In genomic region chr2:154844513-154844912, GRCh38 we compare ENCODE assay signal across 23 cellular contexts.
"Had no signal": no experiment of that assay in that cellular context is flagged by ENCODE, and none has a peak within 500 bp of the region (broad histone marks: within the 10 kb centered on the region; RNA-seq: fewer than 3 reads in every experiment).

No MANE protein-coding gene starts in this region.

- H3K4me3 ChIP-seq: coronary artery, dorsolateral prefrontal cortex, esophagus muscularis mucosa, gastroesophageal sphincter, heart left ventricle, hepatocyte, left lung, lower lobe of right lung, mucosa of descending colon had no signal

- H3K79me2 ChIP-seq: hepatocyte had no signal

- H3K9me3 ChIP-seq: esophagus muscularis mucosa, gastroesophageal sphincter, lower lobe of right lung, mucosa of descending colon had no signal

- DNase-seq: dermis blood vessel endothelial cell; dorsolateral prefrontal cortex; effector CD4-positive, alpha-beta T cell; effector memory CD4-positive, alpha-beta T cell; foreskin keratinocyte; heart left ventricle; hypothalamus; immature natural killer cell; islet precursor cell; kidney; left cardiac atrium; left ventricle myocardium superior; lower lobe of right lung; mesenchymal stem cell; mucosa of descending colon had no signal

- H2AFZ ChIP-seq: hepatocyte had no signal

- H3K27me3 ChIP-seq: dorsolateral prefrontal cortex, esophagus muscularis mucosa, foreskin keratinocyte, gastroesophageal sphincter, heart left ventricle, hepatocyte, left lung had no signal

- H3K4me1 ChIP-seq: foreskin keratinocyte, gastroesophageal sphincter, heart left ventricle, left lung, lower lobe of right lung had no signal

- H3K36me3 ChIP-seq: esophagus muscularis mucosa, gastroesophageal sphincter, heart left ventricle, left lung, lower lobe of right lung had no signal

- FAIRE-seq: colon, endothelial cell of umbilical vein, frontal cortex, kidney had no signal

- H3K27ac ChIP-seq: coronary artery, dorsolateral prefrontal cortex, esophagus muscularis mucosa, foreskin keratinocyte, gastroesophageal sphincter, heart left ventricle, hepatocyte, left lung, lower lobe of right lung had no signal

- ATAC-seq: foreskin keratinocyte, gastroesophageal sphincter, heart left ventricle, left cardiac atrium, left lung, left ventricle myocardium superior, lower lobe of right lung, mucosa of descending colon had no signal

- H3K4me2 ChIP-seq: hepatocyte had no signal
